ENCODE assay signal across 15 cellular contexts in genomic region chr10:50603151-50603850, GRCh38. TPM values are rescaled to one million over a fixed set of nuclear protein-coding genes. Genes with fewer than 3 reads are reported as not detected.
DNase-seq lines count a peak whose midpoint lies in the region; ATAC-seq and TF ChIP-seq lines count a peak whose summit lies in the region.
"Had no signal": no experiment of that assay in that cellular context is flagged by ENCODE, and none has a peak within 500 bp of the region (broad histone marks: within the 10 kb centered on the region; RNA-seq: fewer than 3 reads in every experiment).

No MANE protein-coding gene starts in this region.

- TF ChIP-seq CTCF in heart left ventricle (IDR thresholded peaks at IDR 0.05) (no peak), WTC11 (IDR thresholded peaks at IDR 0.05) (no peak), lower lobe of right lung (IDR thresholded peaks at IDR 0.05) (no peak), uterus (IDR thresholded peaks at IDR 0.05) (no peak)

- H3K4me1 Mint-ChIP-seq in WTC11: peaks cover 42% of the 10 kb centered on the region

- H3K27ac ChIP-seq in heart left ventricle: peak overlapping the region in 11 of 12 donors; percentile 14 to 83 (median 64)
- peak overlapping the region; percentile 5 for H3K27ac ChIP-seq in lower lobe of right lung
- peak overlapping the region; percentile 60 to 68 for H3K27ac ChIP-seq in uterus

- no peaks in the 10 kb centered on the region for H3K36me3 Mint-ChIP-seq in WTC11

- peaks cover 3 to 96% (median 60%) of the 10 kb centered on the region in 12 donors for H3K4me1 ChIP-seq in heart left ventricle
- peaks cover 86% of the 10 kb centered on the region for H3K4me1 ChIP-seq in lower lobe of right lung
- H3K4me1 ChIP-seq in uterus: peaks cover 0 to 22% of the 10 kb centered on the region in 2 donors

- WGBS in heart left ventricle, 4 donors: 58 to 62% (median 60%) methylated on average over 6 of the region's 6 CpGs

- no peaks in the 10 kb centered on the region for H3K27me3 ChIP-seq in heart left ventricle
- H3K27me3 ChIP-seq in lower lobe of right lung (ENCODE audit: low read depth): no peaks in the 10 kb centered on the region
- H3K27me3 ChIP-seq in uterus: no peaks in the 10 kb centered on the region
- H3K27me3 ChIP-seq: brain microvascular endothelial cell, gastrocnemius medialis had no signal

- no peaks in the 10 kb centered on the region for H3K9me3 ChIP-seq in heart left ventricle
- H3K9me3 ChIP-seq in lower lobe of right lung: no peaks in the 10 kb centered on the region
- no peaks in the 10 kb centered on the region for H3K9me3 ChIP-seq in uterus
- H3K9me3 ChIP-seq: gastrocnemius medialis had no signal

- intact Hi-C loops in heart left ventricle (cut with DNase I) (no loop called here), left ventricle myocardium superior (cut with micrococcal nuclease) (no loop called here), lower lobe of right lung (cut with DNase I) (no loop called here), uterus (cut with DNase I; ENCODE audit: low total_unique reads) (no loop called here)

- H3K4me3 ChIP-seq in heart left ventricle (peak overlapping the region in 1 of 12 donors; percentile 27), lower lobe of right lung (no peak overlapping the region), uterus (no peak overlapping the region)
- H3K4me3 ChIP-seq: gastrocnemius medialis had no signal

- DNase-seq in heart left ventricle (no peak), left ventricle myocardium superior (no peak), WTC11 (ENCODE audit: low spot score) (no peak), lower lobe of right lung (no peak), uterus (no peak), cerebellar nuclear complex (lab: John Stamatoyannopoulos, UW) (no peak), islet precursor cell (no peak), globus pallidus (ENCODE audit: low spot score) (no peak)
- DNase-seq: activated CD8-positive, alpha-beta T cell treated with anti-CD3 and anti-CD28 coated beads, Interleukin-2, amount 10 ng/mL, durations not matched to agents 7 days and 5 days; brain microvascular endothelial cell; effector CD4-positive, alpha-beta T cell; gastrocnemius medialis; SHP77; stimulated activated CD4-positive, alpha-beta T cell treated with anti-CD3 and anti-CD28 coated beads, Interleukin-2, amount 100 ng/mL, for 48 hours had no signal

- CTCF ChIA-PET in WTC11 (lab: Charles Lee): no interaction called here

- H3K27ac Mint-ChIP-seq in WTC11: peak overlapping the region; percentile 51
- H3K27ac Mint-ChIP-seq: activated CD8-positive, alpha-beta T cell treated with anti-CD3 and anti-CD28 coated beads, Interleukin-2, amount 10 ng/mL, durations not matched to agents 7 days and 5 days had no signal

- H3K4me3 Mint-ChIP-seq in WTC11: no peak overlapping the region
- H3K4me3 Mint-ChIP-seq: activated CD8-positive, alpha-beta T cell treated with anti-CD3 and anti-CD28 coated beads, Interleukin-2, amount 10 ng/mL, durations not matched to agents 7 days and 5 days had no signal

- H3K9me3 Mint-ChIP-seq in WTC11: no peaks in the 10 kb centered on the region

- H3K36me3 ChIP-seq in heart left ventricle (no peaks in the 10 kb centered on the region), lower lobe of right lung (no peaks in the 10 kb centered on the region), uterus (no peaks in the 10 kb centered on the region)
- H3K36me3 ChIP-seq: brain microvascular endothelial cell, gastrocnemius medialis had no signal

- ATAC-seq in heart left ventricle (no peak), left ventricle myocardium superior (no peak), WTC11 (peak; percentile 52; the same call in 1 of the 2 replicates), lower lobe of right lung (no peak)
- ATAC-seq: gastrocnemius medialis, HCT116 had no signal

- H3K27me3 Mint-ChIP-seq in WTC11 (ENCODE audit: low read depth): no peaks in the 10 kb centered on the region

- TF ChIP-seq POLR2A in heart left ventricle (IDR thresholded peaks at IDR 0.05): no peak
- no peak for TF ChIP-seq POLR2A in uterus (IDR thresholded peaks at IDR 0.05)

- POLR2A ChIA-PET in WTC11 (lab: Charles Lee): no interaction called here

TF ChIP-seq in WTC11, 78 proteins besides CTCF, POLR2A, EP300 and RAD21:
- TF ChIP-seq TP53 (CRISPR knock-in tag; IDR thresholded peaks at IDR 0.05): no peak
- TF ChIP-seq ZNF138 (CRISPR knock-in tag; conservative IDR thresholded peaks at IDR 0.05): no peak
- no peak for TF ChIP-seq PRDM15 (CRISPR knock-in tag; IDR thresholded peaks at IDR 0.05)
- TF ChIP-seq ZNF317 (CRISPR knock-in tag; IDR thresholded peaks at IDR 0.05; ENCODE audit: borderline replicate concordance, low read depth): no peak
- no peak for TF ChIP-seq ZNF425 (CRISPR knock-in tag; conservative IDR thresholded peaks at IDR 0.05)
- no peak for TF ChIP-seq ZNF232 (CRISPR knock-in tag; IDR thresholded peaks at IDR 0.05)
TF ChIP-seq in WTC11: peak in this region for 0.

RNA-seq across cellular contexts. Expression of gene SGMS1, which starts 20.5 kb away (rescaled TPM):
- 10 to 100 TPM; 15.9 to 40.6 (median 19.6) TPM for total RNA-seq in heart left ventricle
- polyA plus RNA-seq in heart left ventricle: 10 to 100 TPM in 1 of 2 donors, 1 to 10 TPM in 1; 6.9 to 29.1 TPM
- 21.9 TPM for total RNA-seq in left ventricle myocardium superior
- 12.4 to 14.0 TPM (median 13.2 TPM) in 3 replicates for total RNA-seq in WTC11 (2021)
- 72.3 TPM for total RNA-seq in lower lobe of right lung
- total RNA-seq in uterus: 100 to 1,000 TPM in 1 of 4 donors, 10 to 100 TPM in 3; 38.0 to 102 (median 57.7) TPM

Comparison
In these comparisons a context has a peak if more than half of its experiments do, and no peak if none do; other contexts are left out.
1. H3K27ac ChIP-seq: peak in every context shown above with its lines; median percentile 64 in heart left ventricle; 64 in uterus; 5 in lower lobe of right lung.